In genomic region chr2:8138923-8139667, GRCh38 we compare ENCODE assay signal across 1 cellular context.
TF ChIP-seq lines count a peak whose summit lies in the region.

No MANE protein-coding gene starts in this region.

TF ChIP-seq in HepG2, 621 proteins besides CTCF, POLR2A, EP300 and RAD21 (continued from another document and continues in another):
- TF ChIP-seq FOXP4 (CRISPR knock-in tag; IDR thresholded peaks at IDR 0.05) (peak; percentile 80), GTF2F1 (IDR thresholded peaks at IDR 0.05; ENCODE audit: low read length) (no peak), ZNF549 (CRISPR knock-in tag; IDR thresholded peaks at IDR 0.05) (no peak), CBX1 (IDR thresholded peaks at IDR 0.05; ENCODE audit: low read depth) (peak; percentile 26), ZNF782 (CRISPR knock-in tag; IDR thresholded peaks at IDR 0.05; ENCODE audit: borderline replicate concordance) (peak; percentile 74; the same call in 1 of the 2 replicates), ARID2 (CRISPR knock-in tag; IDR thresholded peaks at IDR 0.05; ENCODE audit: borderline replicate concordance) (no peak), SP4 (CRISPR knock-in tag; IDR thresholded peaks at IDR 0.05) (no peak), RBAK (CRISPR knock-in tag; IDR thresholded peaks at IDR 0.05) (no peak), ZNF563 (CRISPR knock-in tag; IDR thresholded peaks at IDR 0.05) (no peak; the same call in 1 of the 2 replicates), ZBTB14 (CRISPR knock-in tag; IDR thresholded peaks at IDR 0.05) (no peak), ZNF207 (IDR thresholded peaks at IDR 0.05; ENCODE audit: borderline replicate concordance) (no peak), YEATS2 (CRISPR knock-in tag; IDR thresholded peaks at IDR 0.05; ENCODE audit: borderline replicate concordance) (0 out of 2 replicates have a peak, but pooled peaks have one; percentile 31), ZBTB38 (CRISPR knock-in tag; IDR thresholded peaks at IDR 0.05) (peak; percentile 90), ZNF441 (CRISPR knock-in tag; IDR thresholded peaks at IDR 0.05; ENCODE audit: borderline replicate concordance) (peak; percentile 6; the same call in 1 of the 2 replicates), ZFP36L1 (CRISPR knock-in tag; IDR thresholded peaks at IDR 0.05) (no peak), HIVEP1 (CRISPR knock-in tag; IDR thresholded peaks at IDR 0.05) (no peak), TAF1 (CRISPR knock-in tag; IDR thresholded peaks at IDR 0.05) (peak; percentile 67), GATAD1 (CRISPR knock-in tag; IDR thresholded peaks at IDR 0.05) (peak; percentile 47; the same call in 1 of the 2 replicates), HCFC1 (IDR thresholded peaks at IDR 0.05; ENCODE audit: low read depth, low read length) (no peak), SKI (IDR thresholded peaks at IDR 0.05; ENCODE audit: partially characterized antibody) (peak; percentile 44), NFYB (CRISPR knock-in tag; IDR thresholded peaks at IDR 0.05) (no peak), ZNF383 (CRISPR knock-in tag; IDR thresholded peaks at IDR 0.05; ENCODE audit: borderline replicate concordance) (0 out of 2 replicates have a peak, but pooled peaks have one; percentile 94), ZNF337 (CRISPR knock-in tag; IDR thresholded peaks at IDR 0.05; ENCODE audit: borderline replicate concordance, low read depth) (peak; percentile 23; the same call in 1 of the 2 replicates), ZNF451 (CRISPR knock-in tag; IDR thresholded peaks at IDR 0.05) (no peak), MXD4 (CRISPR knock-in tag; IDR thresholded peaks at IDR 0.05) (peak; percentile 80), ZFY (CRISPR knock-in tag; IDR thresholded peaks at IDR 0.05) (peak; percentile 71), NCOA1 (CRISPR knock-in tag; IDR thresholded peaks at IDR 0.05) (peak; percentile 98), POLR2AphosphoS2 (IDR thresholded peaks at IDR 0.05; ENCODE audit: low read depth, low read length) (0 out of 2 replicates have a peak, but pooled peaks have one; percentile 54), EHMT2 (IDR thresholded peaks at IDR 0.05; ENCODE audit: borderline replicate concordance, low read depth, low read length) (peak; percentile 78; the same call in 1 of the 2 replicates), NCOA5 (CRISPR knock-in tag; IDR thresholded peaks at IDR 0.05) (no peak), ZSCAN21 (CRISPR knock-in tag; IDR thresholded peaks at IDR 0.05; ENCODE audit: borderline replicate concordance) (0 out of 2 replicates have a peak, but pooled peaks have one; percentile 50), ZNF331 (CRISPR knock-in tag; IDR thresholded peaks at IDR 0.05) (peak; percentile 47; the same call in 1 of the 2 replicates), SALL2 (CRISPR knock-in tag; IDR thresholded peaks at IDR 0.05) (no peak; the same call in 1 of the 2 replicates), GMEB1 (CRISPR knock-in tag; IDR thresholded peaks at IDR 0.05; ENCODE audit: borderline replicate concordance) (no peak; the same call in 1 of the 2 replicates), ZNF557 (CRISPR knock-in tag; IDR thresholded peaks at IDR 0.05) (no peak), ZNF317 (CRISPR knock-in tag; IDR thresholded peaks at IDR 0.05) (peak; percentile 53; the same call in 1 of the 2 replicates), ZNF407 (CRISPR knock-in tag; IDR thresholded peaks at IDR 0.05; ENCODE audit: not compliant biosample characterization) (no peak), JARID2 (CRISPR knock-in tag; IDR thresholded peaks at IDR 0.05; ENCODE audit: insufficient replicate concordance) (no peak)
- TF ChIP-seq, protein P1, sequence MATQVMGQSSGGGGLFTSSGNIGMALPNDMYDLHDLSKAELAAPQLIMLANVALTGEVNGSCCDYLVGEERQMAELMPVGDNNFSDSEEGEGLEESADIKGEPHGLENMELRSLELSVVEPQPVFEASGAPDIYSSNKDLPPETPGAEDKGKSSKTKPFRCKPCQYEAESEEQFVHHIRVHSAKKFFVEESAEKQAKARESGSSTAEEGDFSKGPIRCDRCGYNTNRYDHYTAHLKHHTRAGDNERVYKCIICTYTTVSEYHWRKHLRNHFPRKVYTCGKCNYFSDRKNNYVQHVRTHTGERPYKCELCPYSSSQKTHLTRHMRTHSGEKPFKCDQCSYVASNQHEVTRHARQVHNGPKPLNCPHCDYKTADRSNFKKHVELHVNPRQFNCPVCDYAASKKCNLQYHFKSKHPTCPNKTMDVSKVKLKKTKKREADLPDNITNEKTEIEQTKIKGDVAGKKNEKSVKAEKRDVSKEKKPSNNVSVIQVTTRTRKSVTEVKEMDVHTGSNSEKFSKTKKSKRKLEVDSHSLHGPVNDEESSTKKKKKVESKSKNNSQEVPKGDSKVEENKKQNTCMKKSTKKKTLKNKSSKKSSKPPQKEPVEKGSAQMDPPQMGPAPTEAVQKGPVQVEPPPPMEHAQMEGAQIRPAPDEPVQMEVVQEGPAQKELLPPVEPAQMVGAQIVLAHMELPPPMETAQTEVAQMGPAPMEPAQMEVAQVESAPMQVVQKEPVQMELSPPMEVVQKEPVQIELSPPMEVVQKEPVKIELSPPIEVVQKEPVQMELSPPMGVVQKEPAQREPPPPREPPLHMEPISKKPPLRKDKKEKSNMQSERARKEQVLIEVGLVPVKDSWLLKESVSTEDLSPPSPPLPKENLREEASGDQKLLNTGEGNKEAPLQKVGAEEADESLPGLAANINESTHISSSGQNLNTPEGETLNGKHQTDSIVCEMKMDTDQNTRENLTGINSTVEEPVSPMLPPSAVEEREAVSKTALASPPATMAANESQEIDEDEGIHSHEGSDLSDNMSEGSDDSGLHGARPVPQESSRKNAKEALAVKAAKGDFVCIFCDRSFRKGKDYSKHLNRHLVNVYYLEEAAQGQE (IDR thresholded peaks at IDR 0.05; ENCODE audit: borderline replicate concordance in 1 of 2, low read depth in 1 of 2, low read length in 2 of 2) = no peak; a peak in 2 of 4 replicates
- TF ChIP-seq, protein P2, sequence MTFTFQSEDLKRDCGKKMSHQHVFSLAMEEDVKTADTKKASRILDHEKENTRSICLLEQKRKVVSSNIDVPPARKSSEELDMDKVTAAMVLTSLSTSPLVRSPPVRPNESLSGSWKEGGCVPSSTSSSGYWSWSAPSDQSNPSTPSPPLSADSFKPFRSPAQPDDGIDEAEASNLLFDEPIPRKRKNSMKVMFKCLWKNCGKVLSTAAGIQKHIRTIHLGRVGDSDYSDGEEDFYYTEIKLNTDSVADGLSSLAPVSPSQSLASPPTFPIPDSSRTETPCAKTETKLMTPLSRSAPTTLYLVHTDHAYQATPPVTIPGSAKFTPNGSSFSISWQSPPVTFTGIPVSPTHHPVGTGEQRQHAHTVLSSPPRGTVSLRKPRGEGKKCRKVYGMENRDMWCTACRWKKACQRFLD (CRISPR knock-in tag; IDR thresholded peaks at IDR 0.05; ENCODE audit: borderline replicate concordance) = no peak
- TF ChIP-seq, protein P3, sequence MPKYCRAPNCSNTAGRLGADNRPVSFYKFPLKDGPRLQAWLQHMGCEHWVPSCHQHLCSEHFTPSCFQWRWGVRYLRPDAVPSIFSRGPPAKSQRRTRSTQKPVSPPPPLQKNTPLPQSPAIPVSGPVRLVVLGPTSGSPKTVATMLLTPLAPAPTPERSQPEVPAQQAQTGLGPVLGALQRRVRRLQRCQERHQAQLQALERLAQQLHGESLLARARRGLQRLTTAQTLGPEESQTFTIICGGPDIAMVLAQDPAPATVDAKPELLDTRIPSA (CRISPR knock-in tag; IDR thresholded peaks at IDR 0.05; ENCODE audit: borderline replicate concordance) = no peak
- TF ChIP-seq, protein P4, sequence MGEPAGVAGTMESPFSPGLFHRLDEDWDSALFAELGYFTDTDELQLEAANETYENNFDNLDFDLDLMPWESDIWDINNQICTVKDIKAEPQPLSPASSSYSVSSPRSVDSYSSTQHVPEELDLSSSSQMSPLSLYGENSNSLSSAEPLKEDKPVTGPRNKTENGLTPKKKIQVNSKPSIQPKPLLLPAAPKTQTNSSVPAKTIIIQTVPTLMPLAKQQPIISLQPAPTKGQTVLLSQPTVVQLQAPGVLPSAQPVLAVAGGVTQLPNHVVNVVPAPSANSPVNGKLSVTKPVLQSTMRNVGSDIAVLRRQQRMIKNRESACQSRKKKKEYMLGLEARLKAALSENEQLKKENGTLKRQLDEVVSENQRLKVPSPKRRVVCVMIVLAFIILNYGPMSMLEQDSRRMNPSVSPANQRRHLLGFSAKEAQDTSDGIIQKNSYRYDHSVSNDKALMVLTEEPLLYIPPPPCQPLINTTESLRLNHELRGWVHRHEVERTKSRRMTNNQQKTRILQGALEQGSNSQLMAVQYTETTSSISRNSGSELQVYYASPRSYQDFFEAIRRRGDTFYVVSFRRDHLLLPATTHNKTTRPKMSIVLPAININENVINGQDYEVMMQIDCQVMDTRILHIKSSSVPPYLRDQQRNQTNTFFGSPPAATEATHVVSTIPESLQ (CRISPR knock-in tag; conservative IDR thresholded peaks at IDR 0.05) = no peak
